ENCODE assay signal across 8 cellular contexts in genomic region chr1:36342426-36343185, GRCh38. TPM values are rescaled to one million over a fixed set of nuclear protein-coding genes. Genes with fewer than 3 reads are reported as not detected.
DNase-seq lines count a peak whose midpoint lies in the region; ATAC-seq and TF ChIP-seq lines count a peak whose summit lies in the region.

No MANE protein-coding gene starts in this region.

- no peak for TF ChIP-seq POLR2A in erythroblast (IDR thresholded peaks at IDR 0.05; ENCODE audit: low read length)

- in situ Hi-C loops in G401 (cut with HindIII; ENCODE audit: low sequenced_read_pairs) = no loop called here

- H3K9me2 ChIP-seq in MM.1S (replicated peaks; ENCODE audit: insufficient read depth, low read length) = no peaks in the 10 kb centered on the region

- peak; percentile 58 for TF ChIP-seq CTCF in MM.1S (IDR thresholded peaks at IDR 0.05; ENCODE audit: low read length)
- peak; percentile 70 for TF ChIP-seq CTCF in neural progenitor cell (IDR thresholded peaks at IDR 0.05)

- H2AFZ ChIP-seq in MM.1S (ENCODE audit: low read length) (no peak overlapping the region), neural progenitor cell (replicated peaks) (no peak overlapping the region)

- no peaks in the 10 kb centered on the region for H4K20me1 ChIP-seq in MM.1S (ENCODE audit: insufficient read depth, low read length)
- no peaks in the 10 kb centered on the region for H4K20me1 ChIP-seq in neural progenitor cell (ENCODE audit: low read depth)

- POLR2A ChIA-PET in activated CD4-positive, alpha-beta memory T cell treated with anti-CD3 and anti-CD28 coated beads, Interleukin-2, amount 10 ng/mL, durations not matched to agents 7 days and 5 days (lab: Charles Lee) = interaction anchor here (0.9 to 1.5 kb wide), 8 partner anchors 8 to 78 kb away, joined by 3 to 10 read pairs (median 3); no protein-coding TSS in a partner anchor

- no peak overlapping the region for H3K4me3 Mint-ChIP-seq in activated CD4-positive, alpha-beta memory T cell treated with anti-CD3 and anti-CD28 coated beads, Interleukin-2, amount 10 ng/mL, durations not matched to agents 7 days and 5 days
- no peak overlapping the region for H3K4me3 Mint-ChIP-seq in neural progenitor cell

- H3K4me1 ChIP-seq in MM.1S (ENCODE audit: low read length) = no peaks in the 10 kb centered on the region
- no peaks in the 10 kb centered on the region for H3K4me1 ChIP-seq in neural progenitor cell

- H3K36me3 Mint-ChIP-seq in activated CD4-positive, alpha-beta memory T cell treated with anti-CD3 and anti-CD28 coated beads, Interleukin-2, amount 10 ng/mL, durations not matched to agents 7 days and 5 days (ENCODE audit: low read depth) = peaks cover 38% of the 10 kb centered on the region
- peaks cover 11% of the 10 kb centered on the region for H3K36me3 Mint-ChIP-seq in neural progenitor cell

- H3K4me1 Mint-ChIP-seq in activated CD4-positive, alpha-beta memory T cell treated with anti-CD3 and anti-CD28 coated beads, Interleukin-2, amount 10 ng/mL, durations not matched to agents 7 days and 5 days = peaks cover 19% of the 10 kb centered on the region
- H3K4me1 Mint-ChIP-seq in neural progenitor cell = no peaks in the 10 kb centered on the region

- no peaks in the 10 kb centered on the region for H3F3A ChIP-seq in MM.1S (ENCODE audit: insufficient read depth, low read length)
- no peaks in the 10 kb centered on the region for H3F3A ChIP-seq in neural progenitor cell (ENCODE audit: low read depth)

- DNase-seq in G401 (ENCODE audit: low spot score) = peak; percentile 44
- peak; percentile 14 for DNase-seq in MM.1S
- DNase-seq in activated CD4-positive, alpha-beta memory T cell treated with anti-CD3 and anti-CD28 coated beads, Interleukin-2, amount 10 ng/mL, durations not matched to agents 7 days and 5 days = peak; percentile 57
- DNase-seq in erythroblast (lab: John Stamatoyannopoulos, UW) = peak; percentile 53 to 78
- peak; percentile 62 for DNase-seq in neural progenitor cell (ENCODE audit: low spot score)

- no peaks in the 10 kb centered on the region for H3K9me3 ChIP-seq in MM.1S (replicated peaks; ENCODE audit: insufficient read depth, low read length)
- H3K9me3 ChIP-seq in neural progenitor cell (ENCODE audit: low read depth) = no peaks in the 10 kb centered on the region

- H3K9ac ChIP-seq in MM.1S (ENCODE audit: low read length) (no peak overlapping the region), neural progenitor cell (no peak overlapping the region)

- peak overlapping the region; percentile 41 for H3K27ac Mint-ChIP-seq in activated CD4-positive, alpha-beta memory T cell treated with anti-CD3 and anti-CD28 coated beads, Interleukin-2, amount 10 ng/mL, durations not matched to agents 7 days and 5 days
- no peak overlapping the region for H3K27ac Mint-ChIP-seq in neural progenitor cell

- H3K27me3 ChIP-seq in MM.1S (replicated peaks; ENCODE audit: insufficient read depth, low read length) (no peaks in the 10 kb centered on the region), neural progenitor cell (no peaks in the 10 kb centered on the region)

- H3K4me2 ChIP-seq in MM.1S (ENCODE audit: low read depth, low read length) = no peak overlapping the region
- no peak overlapping the region for H3K4me2 ChIP-seq in neural progenitor cell

- H3K9me3 Mint-ChIP-seq in activated CD4-positive, alpha-beta memory T cell treated with anti-CD3 and anti-CD28 coated beads, Interleukin-2, amount 10 ng/mL, durations not matched to agents 7 days and 5 days = no peaks in the 10 kb centered on the region
- no peaks in the 10 kb centered on the region for H3K9me3 Mint-ChIP-seq in neural progenitor cell

- H3K27ac ChIP-seq in MM.1S (ENCODE audit: low read length) = no peak overlapping the region
- H3K27ac ChIP-seq in neural progenitor cell = no peak overlapping the region

- CTCF ChIA-PET in activated CD4-positive, alpha-beta memory T cell treated with anti-CD3 and anti-CD28 coated beads, Interleukin-2, amount 10 ng/mL, durations not matched to agents 7 days and 5 days (lab: Charles Lee) = interaction anchor here (0.6 to 3.2 kb wide), 15 partner anchors 8 to 193 kb away, joined by 3 to 35 read pairs (median 6); partner anchors contain the start of genes LSM10, STK40 and TRAPPC3

- H3K79me2 ChIP-seq in MM.1S (ENCODE audit: low read length) (no peaks in the 10 kb centered on the region), neural progenitor cell (ENCODE audit: low read depth) (no peaks in the 10 kb centered on the region)

- no peak overlapping the region for H3K4me3 ChIP-seq in MM.1S (ENCODE audit: low read length)
- H3K4me3 ChIP-seq in neural progenitor cell = no peak overlapping the region

- ATAC-seq in HG02884 (IDR thresholded peaks at IDR 0.05; ENCODE audit: unreplicated experiment) = no peak
- ATAC-seq in HG02588 (IDR thresholded peaks at IDR 0.05; ENCODE audit: unreplicated experiment) = no peak
- ATAC-seq in HG02759 (IDR thresholded peaks at IDR 0.05; ENCODE audit: unreplicated experiment) = no peak

- H3K27me3 Mint-ChIP-seq in activated CD4-positive, alpha-beta memory T cell treated with anti-CD3 and anti-CD28 coated beads, Interleukin-2, amount 10 ng/mL, durations not matched to agents 7 days and 5 days = no peaks in the 10 kb centered on the region
- H3K27me3 Mint-ChIP-seq in neural progenitor cell (ENCODE audit: insufficient read depth, low read depth) = peaks cover 7% of the 10 kb centered on the region

- H3K36me3 ChIP-seq in MM.1S (replicated peaks; ENCODE audit: insufficient read depth, low read length) (no peaks in the 10 kb centered on the region), neural progenitor cell (no peaks in the 10 kb centered on the region)

RNA-seq across cellular contexts. Expression of gene EVA1B, which starts 19.2 kb away (rescaled TPM):
- total RNA-seq in G401 (2014; rRNA removed; shearing (Covaris generic)) = 46.3 and 91.0 TPM in 2 replicates
- total RNA-seq in activated CD4-positive, alpha-beta memory T cell treated with anti-CD3 and anti-CD28 coated beads, Interleukin-2, amount 10 ng/mL, durations not matched to agents 7 days and 5 days = 10 to 100 TPM; 25.5 to 28.7 TPM
- 3.1 and 14.7 TPM in 2 replicates for total RNA-seq in neural progenitor cell (ENCODE audit: low replicate concordance)

RNA-seq across cellular contexts. Expression of gene SH3D21, which starts 36.4 kb away (rescaled TPM):
- total RNA-seq in G401 (2014; rRNA removed; shearing (Covaris generic)) = 1.9 and 4.1 TPM in 2 replicates
- total RNA-seq in activated CD4-positive, alpha-beta memory T cell treated with anti-CD3 and anti-CD28 coated beads, Interleukin-2, amount 10 ng/mL, durations not matched to agents 7 days and 5 days = 10 to 100 TPM; 18.9 to 19.3 TPM
- total RNA-seq in neural progenitor cell (ENCODE audit: low replicate concordance) = 6.1 and 15.1 TPM in 2 replicates

RNA-seq across cellular contexts. Expression of gene STK40, which starts 43.1 kb away (rescaled TPM):
- total RNA-seq in G401 (2014; rRNA removed; shearing (Covaris generic)) = 13.6 and 19.9 TPM in 2 replicates
- total RNA-seq in activated CD4-positive, alpha-beta memory T cell treated with anti-CD3 and anti-CD28 coated beads, Interleukin-2, amount 10 ng/mL, durations not matched to agents 7 days and 5 days = 10 to 100 TPM; 75.2 to 76.8 TPM
- 5.3 and 14.7 TPM in 2 replicates for total RNA-seq in neural progenitor cell (ENCODE audit: low replicate concordance)

RNA-seq across cellular contexts. Expression of gene LSM10, which starts 55.1 kb away (rescaled TPM):
- total RNA-seq in G401 (2014; rRNA removed; shearing (Covaris generic)) = 37.5 and 57.9 TPM in 2 replicates
- total RNA-seq in activated CD4-positive, alpha-beta memory T cell treated with anti-CD3 and anti-CD28 coated beads, Interleukin-2, amount 10 ng/mL, durations not matched to agents 7 days and 5 days = 10 to 100 TPM; 41.4 TPM
- total RNA-seq in neural progenitor cell (ENCODE audit: low replicate concordance) = 8.6 and 10.2 TPM in 2 replicates

Comparison
In these comparisons a context has a peak if more than half of its experiments do, and no peak if none do; other contexts are left out.
1. DNase-seq: peak in every context shown above with its lines; median percentile 66 in erythroblast; 62 in neural progenitor cell; 57 in activated CD4-positive, alpha-beta memory T cell treated with anti-CD3 and anti-CD28 coated beads, Interleukin-2, amount 10 ng/mL, durations not matched to agents 7 days and 5 days; 44 in G401; 14 in MM.1S.